In the genomic region with DNA sequence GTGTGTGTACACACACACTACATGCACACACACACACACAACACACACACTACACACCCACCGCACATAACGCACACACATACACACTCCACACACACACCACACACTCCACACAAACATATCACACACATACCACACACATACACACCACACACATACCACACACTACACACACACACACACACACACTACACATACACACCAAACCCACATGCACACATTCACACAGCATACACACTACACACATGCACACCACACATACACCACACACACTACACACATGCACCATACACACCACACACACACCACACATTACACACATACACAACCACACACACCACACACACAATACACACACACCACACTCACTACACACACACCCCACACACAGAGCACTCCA, we compare ENCODE assay signal across 2 cellular contexts.
TF ChIP-seq lines count a peak whose summit lies in the region.

No MANE protein-coding gene starts in this region.

TF ChIP-seq in HEK293, 187 proteins besides CTCF, POLR2A, EP300 and RAD21:
- TF ChIP-seq ZNF10 (tag by site-specific recombination; IDR thresholded peaks at IDR 0.05), result no peak
- no peak for TF ChIP-seq ZNF416 (tag by site-specific recombination; IDR thresholded peaks at IDR 0.05)
- TF ChIP-seq, protein P1, sequence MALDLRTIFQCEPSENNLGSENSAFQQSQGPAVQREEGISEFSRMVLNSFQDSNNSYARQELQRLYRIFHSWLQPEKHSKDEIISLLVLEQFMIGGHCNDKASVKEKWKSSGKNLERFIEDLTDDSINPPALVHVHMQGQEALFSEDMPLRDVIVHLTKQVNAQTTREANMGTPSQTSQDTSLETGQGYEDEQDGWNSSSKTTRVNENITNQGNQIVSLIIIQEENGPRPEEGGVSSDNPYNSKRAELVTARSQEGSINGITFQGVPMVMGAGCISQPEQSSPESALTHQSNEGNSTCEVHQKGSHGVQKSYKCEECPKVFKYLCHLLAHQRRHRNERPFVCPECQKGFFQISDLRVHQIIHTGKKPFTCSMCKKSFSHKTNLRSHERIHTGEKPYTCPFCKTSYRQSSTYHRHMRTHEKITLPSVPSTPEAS (tag by site-specific recombination; IDR thresholded peaks at IDR 0.05), result peak; percentile 84
- TF ChIP-seq ZNF521 (tag by site-specific recombination; IDR thresholded peaks at IDR 0.05), result peak; percentile 24; the same call in 1 of the 2 replicates
- TF ChIP-seq ZNF239 (tag by site-specific recombination; IDR thresholded peaks at IDR 0.05), result 0 out of 2 replicates have a peak, but pooled peaks have one; percentile 57
- TF ChIP-seq, protein P2, sequence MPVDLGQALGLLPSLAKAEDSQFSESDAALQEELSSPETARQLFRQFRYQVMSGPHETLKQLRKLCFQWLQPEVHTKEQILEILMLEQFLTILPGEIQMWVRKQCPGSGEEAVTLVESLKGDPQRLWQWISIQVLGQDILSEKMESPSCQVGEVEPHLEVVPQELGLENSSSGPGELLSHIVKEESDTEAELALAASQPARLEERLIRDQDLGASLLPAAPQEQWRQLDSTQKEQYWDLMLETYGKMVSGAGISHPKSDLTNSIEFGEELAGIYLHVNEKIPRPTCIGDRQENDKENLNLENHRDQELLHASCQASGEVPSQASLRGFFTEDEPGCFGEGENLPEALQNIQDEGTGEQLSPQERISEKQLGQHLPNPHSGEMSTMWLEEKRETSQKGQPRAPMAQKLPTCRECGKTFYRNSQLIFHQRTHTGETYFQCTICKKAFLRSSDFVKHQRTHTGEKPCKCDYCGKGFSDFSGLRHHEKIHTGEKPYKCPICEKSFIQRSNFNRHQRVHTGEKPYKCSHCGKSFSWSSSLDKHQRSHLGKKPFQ (tag by site-specific recombination; IDR thresholded peaks at IDR 0.05), result peak; percentile 43; the same call in 1 of the 2 replicates
- no peak for TF ChIP-seq ZNF768 (tag by site-specific recombination; IDR thresholded peaks at IDR 0.05)
- TF ChIP-seq, protein P3, sequence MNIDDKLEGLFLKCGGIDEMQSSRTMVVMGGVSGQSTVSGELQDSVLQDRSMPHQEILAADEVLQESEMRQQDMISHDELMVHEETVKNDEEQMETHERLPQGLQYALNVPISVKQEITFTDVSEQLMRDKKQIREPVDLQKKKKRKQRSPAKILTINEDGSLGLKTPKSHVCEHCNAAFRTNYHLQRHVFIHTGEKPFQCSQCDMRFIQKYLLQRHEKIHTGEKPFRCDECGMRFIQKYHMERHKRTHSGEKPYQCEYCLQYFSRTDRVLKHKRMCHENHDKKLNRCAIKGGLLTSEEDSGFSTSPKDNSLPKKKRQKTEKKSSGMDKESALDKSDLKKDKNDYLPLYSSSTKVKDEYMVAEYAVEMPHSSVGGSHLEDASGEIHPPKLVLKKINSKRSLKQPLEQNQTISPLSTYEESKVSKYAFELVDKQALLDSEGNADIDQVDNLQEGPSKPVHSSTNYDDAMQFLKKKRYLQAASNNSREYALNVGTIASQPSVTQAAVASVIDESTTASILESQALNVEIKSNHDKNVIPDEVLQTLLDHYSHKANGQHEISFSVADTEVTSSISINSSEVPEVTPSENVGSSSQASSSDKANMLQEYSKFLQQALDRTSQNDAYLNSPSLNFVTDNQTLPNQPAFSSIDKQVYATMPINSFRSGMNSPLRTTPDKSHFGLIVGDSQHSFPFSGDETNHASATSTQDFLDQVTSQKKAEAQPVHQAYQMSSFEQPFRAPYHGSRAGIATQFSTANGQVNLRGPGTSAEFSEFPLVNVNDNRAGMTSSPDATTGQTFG (tag by site-specific recombination; IDR thresholded peaks at IDR 0.05; ENCODE audit: borderline replicate concordance), result 0 out of 2 replicates have a peak, but pooled peaks have one; percentile 18
- TF ChIP-seq ZNF473 (tag by site-specific recombination; IDR thresholded peaks at IDR 0.05), result 0 out of 2 replicates have a peak, but pooled peaks have one; percentile 77
- TF ChIP-seq SCRT2 (tag by site-specific recombination; IDR thresholded peaks at IDR 0.05), result peak; percentile 40; the same call in 1 of the 2 replicates
- peak; percentile 73 for TF ChIP-seq SCRT1 (tag by site-specific recombination; IDR thresholded peaks at IDR 0.05; ENCODE audit: borderline replicate concordance)

TF ChIP-seq in K562, 482 proteins besides CTCF, POLR2A, EP300 and RAD21:
- TF ChIP-seq SRSF1 (IDR thresholded peaks at IDR 0.05; ENCODE audit: low read depth, low read length), result no peak
- no peak for TF ChIP-seq KDM5B (IDR thresholded peaks at IDR 0.05; ENCODE audit: insufficient replicate concordance, low read depth, low read length)
- no peak for TF ChIP-seq SP1 (CRISPR knock-in tag; IDR thresholded peaks at IDR 0.05)
- TF ChIP-seq, protein P4, sequence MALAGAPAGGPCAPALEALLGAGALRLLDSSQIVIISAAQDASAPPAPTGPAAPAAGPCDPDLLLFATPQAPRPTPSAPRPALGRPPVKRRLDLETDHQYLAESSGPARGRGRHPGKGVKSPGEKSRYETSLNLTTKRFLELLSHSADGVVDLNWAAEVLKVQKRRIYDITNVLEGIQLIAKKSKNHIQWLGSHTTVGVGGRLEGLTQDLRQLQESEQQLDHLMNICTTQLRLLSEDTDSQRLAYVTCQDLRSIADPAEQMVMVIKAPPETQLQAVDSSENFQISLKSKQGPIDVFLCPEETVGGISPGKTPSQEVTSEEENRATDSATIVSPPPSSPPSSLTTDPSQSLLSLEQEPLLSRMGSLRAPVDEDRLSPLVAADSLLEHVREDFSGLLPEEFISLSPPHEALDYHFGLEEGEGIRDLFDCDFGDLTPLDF (CRISPR knock-in tag; IDR thresholded peaks at IDR 0.05), result no peak
- TF ChIP-seq CBFA2T3 (IDR thresholded peaks at IDR 0.05), result no peak
- TF ChIP-seq BCOR (IDR thresholded peaks at IDR 0.05), result no peak
- no peak for TF ChIP-seq HDAC6 (IDR thresholded peaks at IDR 0.05; ENCODE audit: low read depth, low read length)
- TF ChIP-seq ZBTB17 (CRISPR knock-in tag; IDR thresholded peaks at IDR 0.05), result no peak
- TF ChIP-seq RBM39 (optimal IDR thresholded peaks at IDR 0.05; ENCODE audit: low read depth, low read length), result no peak
- TF ChIP-seq, protein P5, sequence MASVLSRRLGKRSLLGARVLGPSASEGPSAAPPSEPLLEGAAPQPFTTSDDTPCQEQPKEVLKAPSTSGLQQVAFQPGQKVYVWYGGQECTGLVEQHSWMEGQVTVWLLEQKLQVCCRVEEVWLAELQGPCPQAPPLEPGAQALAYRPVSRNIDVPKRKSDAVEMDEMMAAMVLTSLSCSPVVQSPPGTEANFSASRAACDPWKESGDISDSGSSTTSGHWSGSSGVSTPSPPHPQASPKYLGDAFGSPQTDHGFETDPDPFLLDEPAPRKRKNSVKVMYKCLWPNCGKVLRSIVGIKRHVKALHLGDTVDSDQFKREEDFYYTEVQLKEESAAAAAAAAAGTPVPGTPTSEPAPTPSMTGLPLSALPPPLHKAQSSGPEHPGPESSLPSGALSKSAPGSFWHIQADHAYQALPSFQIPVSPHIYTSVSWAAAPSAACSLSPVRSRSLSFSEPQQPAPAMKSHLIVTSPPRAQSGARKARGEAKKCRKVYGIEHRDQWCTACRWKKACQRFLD (CRISPR knock-in tag; IDR thresholded peaks at IDR 0.05), result no peak
- TF ChIP-seq IRF2 (CRISPR knock-in tag; IDR thresholded peaks at IDR 0.05), result no peak
- no peak for TF ChIP-seq ZNF778 (CRISPR knock-in tag; IDR thresholded peaks at IDR 0.05)
- no peak for TF ChIP-seq PHB2 (IDR thresholded peaks at IDR 0.05; ENCODE audit: low read depth)
- TF ChIP-seq MTF1 (CRISPR knock-in tag; IDR thresholded peaks at IDR 0.05; ENCODE audit: borderline replicate concordance), result no peak
